Comparison of ENCODE assay signal across 9 cellular contexts in the genomic region with DNA sequence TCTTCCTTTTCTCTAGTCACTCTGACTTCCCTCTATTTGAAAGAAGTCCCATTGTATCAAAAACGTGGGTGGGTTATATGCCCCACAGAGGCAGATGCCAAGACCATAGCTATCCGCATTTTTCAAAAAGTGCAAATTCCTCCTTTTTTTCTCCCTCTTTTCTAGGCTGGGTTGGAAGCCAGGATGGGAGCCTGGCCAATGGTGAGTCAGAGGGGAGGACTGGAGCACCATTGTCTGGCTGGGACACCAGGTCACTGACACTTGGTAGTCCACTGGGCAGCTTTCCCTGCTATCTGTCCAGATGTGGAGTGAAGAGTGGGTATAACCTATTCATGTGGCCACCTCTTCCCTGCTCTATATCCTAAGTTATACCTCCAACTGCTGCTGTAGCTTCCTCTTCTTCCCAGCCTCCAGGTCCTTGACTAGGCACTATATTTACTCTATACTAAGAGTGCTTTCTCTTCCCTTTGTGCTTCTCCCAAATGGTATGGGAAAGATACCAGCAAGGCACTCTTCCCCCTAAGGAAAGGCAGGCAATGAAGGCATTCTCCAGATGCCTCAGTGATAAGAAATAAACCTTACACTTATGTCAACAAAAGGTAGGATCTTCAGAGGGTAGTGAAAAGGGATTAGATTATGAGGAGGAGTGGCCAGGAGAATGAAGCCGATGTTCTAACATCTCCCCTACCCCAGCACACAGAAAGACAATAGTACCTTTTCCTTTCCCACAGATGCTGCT. TPM values are rescaled to one million over a fixed set of nuclear protein-coding genes. Genes with fewer than 3 reads are reported as not detected.
A peak's percentile ranks its signal among the peaks of the same experiment; 100 is the strongest.
DNase-seq lines count a peak whose midpoint lies in the region; FAIRE-seq and TF ChIP-seq lines count a peak whose summit lies in the region.
"Had no signal": no experiment of that assay in that cellular context is flagged by ENCODE, and none has a peak within 500 bp of the region (broad histone marks: within the 10 kb centered on the region; RNA-seq: fewer than 3 reads in every experiment).

No MANE protein-coding gene starts in this region.

- H3K9me3 ChIP-seq in esophagus muscularis mucosa (no peaks in the 10 kb centered on the region), spleen (no peaks in the 10 kb centered on the region)

- TF ChIP-seq CTCF in esophagus muscularis mucosa (IDR thresholded peaks at IDR 0.05): no peak
- no peak for TF ChIP-seq CTCF in spleen (IDR thresholded peaks at IDR 0.05 in 8 of 11, conservative IDR thresholded peaks at IDR 0.05 in 3 of 11)
- no peak for TF ChIP-seq CTCF in D721Med (IDR thresholded peaks at IDR 0.05; ENCODE audit: insufficient read depth, missing control alignments)

- intact Hi-C loops in esophagus muscularis mucosa (cut with DNase I) (no loop called here), spleen (cut with DNase I; ENCODE audit: low total_unique reads) (no loop called here)

- H3K27me3 ChIP-seq in esophagus muscularis mucosa (no peaks in the 10 kb centered on the region), spleen (replicated peaks in 1 of 7) (no peaks in the 10 kb centered on the region)

- DNase-seq in ACHN (peak; percentile 48), RCC 7860 (ENCODE audit: low spot score) (peak; percentile 13), esophagus muscularis mucosa (ENCODE audit: extremely low spot score) (peak; percentile 93), mucosa of gallbladder (ENCODE audit: low spot score) (peak; percentile 70), NCI-H524 treated with DMSO at 0.1 percent for 48 hours (lab: John Stamatoyannopoulos, UW) (no peak), NCI-H1105 treated with DMSO at 0.1 percent for 48 hours (lab: John Stamatoyannopoulos, UW) (no peak), spleen (no peak), D721Med (ENCODE audit: insufficient read length, low spot score) (no peak)

- TF ChIP-seq EP300 in esophagus muscularis mucosa (IDR thresholded peaks at IDR 0.05): no peak

- H3K27ac ChIP-seq in esophagus muscularis mucosa (replicated peaks in 1 of 4) (peak overlapping the region; percentile 72 to 85 (median 82)), spleen (peak overlapping the region in 4 of 8 donors; percentile 18 to 61 (median 30))

- in situ Hi-C loops in ACHN (cut with HindIII; ENCODE audit: low pct_ligation_motif_present, low pct_unique_long_range_greater_than_20kb, low sequenced_read_pairs): no loop called here

- H3K4me3 ChIP-seq in esophagus muscularis mucosa (no peak overlapping the region), spleen (no peak overlapping the region)

- H3K36me3 ChIP-seq in esophagus muscularis mucosa: peaks cover 16 to 74% (median 53%) of the 10 kb centered on the region in 4 donors
- peaks cover 0 to 100% (median 78%) of the 10 kb centered on the region in 6 donors for H3K36me3 ChIP-seq in spleen

- FAIRE-seq in RCC 7860 (lab: Jason Lieb, UNC): no peak
- no peak for FAIRE-seq in D721Med (lab: Jason Lieb, UNC)

- 51% methylated on average over 3 of the region's 3 CpGs for WGBS in esophagus muscularis mucosa
- WGBS in spleen, 5 donors: 62 to 88% (median 73%) methylated on average over 3 of the region's 3 CpGs

- TF ChIP-seq POLR2A in esophagus muscularis mucosa (IDR thresholded peaks at IDR 0.05; ENCODE audit: low read depth): no peak
- TF ChIP-seq POLR2A in spleen (IDR thresholded peaks at IDR 0.05): no peak

- peaks cover 62 to 72% (median 64%) of the 10 kb centered on the region in 4 donors for H3K4me1 ChIP-seq in esophagus muscularis mucosa
- H3K4me1 ChIP-seq in spleen: peaks cover 4 to 65% (median 37%) of the 10 kb centered on the region in 6 donors

RNA-seq across cellular contexts. Expression of a gene that starts 12.9 kb away (rescaled TPM):
- total RNA-seq in esophagus muscularis mucosa (10 to 100 TPM; 54.8 to 79.5 (median 68.9) TPM), mucosa of gallbladder (71.4 TPM), spleen (10 to 100 TPM; 63.7 to 85.4 (median 69.5) TPM)
- polyA plus RNA-seq in spleen: 10 to 100 TPM; 25.6 to 41.4 (median 30.8) TPM

RNA-seq across cellular contexts. Expression of a gene that starts 32.2 kb away (rescaled TPM):
- total RNA-seq in esophagus muscularis mucosa: 10 to 100 TPM; 16.6 to 28.6 (median 23.1) TPM
- total RNA-seq in mucosa of gallbladder: 40.4 TPM
- 10 to 100 TPM; 27.3 to 46.6 (median 33.4) TPM for total RNA-seq in spleen
- 10 to 100 TPM in 1 of 3 donors, 1 to 10 TPM in 2; 9.1 to 17.7 (median 9.8) TPM for polyA plus RNA-seq in spleen

RNA-seq across cellular contexts. Expression of a gene that starts 32.7 kb away (rescaled TPM):
- total RNA-seq in esophagus muscularis mucosa (10 to 100 TPM; 40.3 to 50.3 (median 45.0) TPM), mucosa of gallbladder (50.9 TPM), spleen (10 to 100 TPM; 75.9 to 96.1 (median 92.2) TPM)
- 10 to 100 TPM; 30.8 to 57.8 (median 40.3) TPM for polyA plus RNA-seq in spleen

RNA-seq across cellular contexts. Expression of a gene that starts 58.2 kb away (rescaled TPM):
- total RNA-seq in esophagus muscularis mucosa: 100 to 1,000 TPM in 1 of 4 donors, 10 to 100 TPM in 3; 61.4 to 113 (median 81.6) TPM
- total RNA-seq in mucosa of gallbladder: 180 TPM
- 100 to 1,000 TPM in 2 of 7 donors, 10 to 100 TPM in 5; 56.1 to 114 (median 90.3) TPM for total RNA-seq in spleen
- polyA plus RNA-seq in spleen: 10 to 100 TPM; 17.3 to 77.8 (median 47.5) TPM
- total RNA-seq: T-helper 2 cell treated with Interferon-gamma antibody and Interleukin-4, amounts not matched to agents 100 ng/mL and 5 ng/mL, for 36 hours had no signal

RNA-seq across cellular contexts. Expression of a gene that starts 59.8 kb away (rescaled TPM):
- total RNA-seq in esophagus muscularis mucosa: 100 to 1,000 TPM; 157 to 195 (median 176) TPM
- total RNA-seq in mucosa of gallbladder: 125 TPM
- total RNA-seq in spleen: 100 to 1,000 TPM in 5 of 7 donors, 10 to 100 TPM in 2; 90.8 to 157 (median 121) TPM
- polyA plus RNA-seq in spleen: 100 to 1,000 TPM; 149 to 180 (median 156) TPM

Comparison
In these comparisons a context has a peak if more than half of its experiments do, and no peak if none do; other contexts are left out.
1. DNase-seq: peak in ACHN (single experiment), RCC 7860 (single experiment), esophagus muscularis mucosa (single experiment) and mucosa of gallbladder (single experiment); none in NCI-H524 treated with DMSO at 0.1 percent for 48 hours (single experiment), NCI-H1105 treated with DMSO at 0.1 percent for 48 hours (single experiment), spleen (single experiment) and D721Med (single experiment).